ENCODE assay signal across 11 cellular contexts in genomic region chr14:99730876-99731351, GRCh38. TPM values are rescaled to one million over a fixed set of nuclear protein-coding genes. Genes with fewer than 3 reads are reported as not detected.
DNase-seq lines count a peak whose midpoint lies in the region; ATAC-seq lines count a peak whose summit lies in the region.
"Had no signal": no experiment of that assay in that cellular context is flagged by ENCODE, and none has a peak within 500 bp of the region (broad histone marks: within the 10 kb centered on the region; RNA-seq: fewer than 3 reads in every experiment).

No MANE protein-coding gene starts in this region.

- DNase-seq in T-helper 17 cell (peak in 2 of 3 donors; percentile 1 to 5), posterior vena cava (ENCODE audit: low spot score) (peak; percentile 74), HuH-7 (ENCODE audit: low spot score) (no peak), HK-2 (ENCODE audit: unreplicated experiment) (no peak)
- DNase-seq: NCI-H774 had no signal

- H3K4me1 Mint-ChIP-seq in T-helper 17 cell: peaks cover 2% of the 10 kb centered on the region

- intact Hi-C loops in posterior vena cava (cut with DNase I): loop anchor here (5.0 to 10.0 kb wide), 2 partner anchors 61 to 74 kb away; partner anchors contain the start of gene EML1 (in 1 of the 2)

- peaks cover 2% of the 10 kb centered on the region for H3K36me3 Mint-ChIP-seq in T-helper 17 cell (ENCODE audit: low read depth)

- peak overlapping the region; percentile 76; the same call in 1 of the 2 replicates for H3K9ac ChIP-seq in ES-I3 (ENCODE audit: low read depth, low read length)
- no peak overlapping the region for H3K9ac ChIP-seq in iPS-15b (ENCODE audit: low read depth, low read length)

- H3K36me3 ChIP-seq in ES-I3 (ENCODE audit: insufficient read depth, low read length) (no peaks in the 10 kb centered on the region), iPS-15b (ENCODE audit: control insufficient read depth, insufficient read depth, low read length) (no peaks in the 10 kb centered on the region)
- H3K36me3 ChIP-seq: cardiac muscle cell, neutrophil had no signal

- peak overlapping the region; percentile 72 for H3K4me3 Mint-ChIP-seq in T-helper 17 cell

- H3K27ac Mint-ChIP-seq in T-helper 17 cell: no peak overlapping the region

- peaks cover 53% of the 10 kb centered on the region for H3K27me3 Mint-ChIP-seq in T-helper 17 cell

- ATAC-seq in T-helper 17 cell: no peak
- ATAC-seq in GM21529 (IDR thresholded peaks at IDR 0.05; ENCODE audit: unreplicated experiment): no peak
- ATAC-seq in HG03025 (IDR thresholded peaks at IDR 0.05; ENCODE audit: low FRiP score, unreplicated experiment): no peak

- H3K4me3 ChIP-seq in iPS-15b (ENCODE audit: low read depth, low read length): peak overlapping the region; percentile 41

- H3K9me3 ChIP-seq in ES-I3 (ENCODE audit: control insufficient read depth, insufficient read depth, low read length) (no peaks in the 10 kb centered on the region), T-helper 17 cell (ENCODE audit: control insufficient read depth, low read length, poor library complexity, severe bottlenecking) (no peaks in the 10 kb centered on the region), iPS-15b (ENCODE audit: control insufficient read depth, insufficient read depth, low read length) (no peaks in the 10 kb centered on the region)
- H3K9me3 ChIP-seq: neutrophil had no signal

- H3K4me1 ChIP-seq in ES-I3 (ENCODE audit: insufficient read depth, low read length): peaks cover 12% of the 10 kb centered on the region; the same call in 1 of the 2 replicates
- peaks cover under 1% of the 10 kb centered on the region for H3K4me1 ChIP-seq in iPS-15b (ENCODE audit: control insufficient read depth, insufficient read depth, low read length)

- no peaks in the 10 kb centered on the region for H3K27me3 ChIP-seq in iPS-15b (ENCODE audit: control insufficient read depth, insufficient read depth, low read length)

RNA-seq across cellular contexts. Expression of gene CYP46A1, which starts 46.8 kb away (rescaled TPM):
- total RNA-seq in T-helper 17 cell (under 1 TPM; 0.15 to 0.29 TPM), posterior vena cava (1 to 10 TPM; 1.3 TPM)

Comparison
In these comparisons a context has a peak if more than half of its experiments do, and no peak if none do; other contexts are left out.
1. DNase-seq: peak in T-helper 17 cell (2 of 3) and posterior vena cava (single experiment); none in HuH-7 (single experiment) and HK-2 (single experiment).